In genomic region chr20:272718-273117, GRCh38 we compare ENCODE assay signal across 35 cellular contexts. TPM values are rescaled to one million over a fixed set of nuclear protein-coding genes. Genes with fewer than 3 reads are reported as not detected.
"Had no signal": no experiment of that assay in that cellular context is flagged by ENCODE, and none has a peak within 500 bp of the region (broad histone marks: within the 10 kb centered on the region; RNA-seq: fewer than 3 reads in every experiment).

No MANE protein-coding gene starts in this region.

- H3K27ac Mint-ChIP-seq: activated CD4-positive, alpha-beta T cell treated with anti-CD3 and anti-CD28 coated beads, Interleukin-2, amount 10 ng/mL, durations not matched to agents 7 days and 5 days; activated CD8-positive, alpha-beta T cell treated with anti-CD3 and anti-CD28 coated beads for 36 hours; activated naive CD8-positive, alpha-beta T cell; immature natural killer cell; nephron; T-cell; T-helper 2 cell treated with Interferon-gamma antibody and Interleukin-4, amounts not matched to agents 5 μg/mL and 100 μg/mL, for 36 hours had no signal

- H3K36me3 ChIP-seq: adrenal gland, pancreas had no signal

- H3K79me2 ChIP-seq: hepatocyte had no signal

- H2AFZ ChIP-seq: hepatocyte had no signal

- ATAC-seq: activated CD4-positive, CD25-positive, alpha-beta regulatory T cell treated with anti-CD3 and anti-CD28 coated beads, Interleukin-2, amount 50 U/mL, for 24 hours; activated CD8-positive, alpha-beta T cell treated with anti-CD3 and anti-CD28 coated beads for 36 hours; esophagus mucosa; left ventricle myocardium superior; pancreas; psoas muscle; right cardiac atrium; T-cell had no signal

- H3K9me3 ChIP-seq: adrenal gland, ascending aorta, neutrophil, pancreas, psoas muscle, stomach, suprapubic skin, tibial nerve had no signal

- H3K4me2 ChIP-seq: hepatocyte had no signal

- DNase-seq: activated CD4-positive, alpha-beta T cell treated with anti-CD3 and anti-CD28 coated beads, Interleukin-2, amount 10 ng/mL, durations not matched to agents 7 days and 5 days; activated CD8-positive, alpha-beta T cell treated with anti-CD3 and anti-CD28 coated beads for 36 hours; activated gamma-delta T cell treated with Interleukin-2 at 50 U/mL for 16 hours; activated T-cell treated with anti-CD3 and anti-CD28 coated beads, Interleukin-2, amount 50 U/mL, for 1 hour; adrenal gland; brain microvascular endothelial cell; caudate nucleus; dermis blood vessel endothelial cell; effector CD8-positive, alpha-beta T cell; glutamatergic neuron; immature natural killer cell; kidney glomerular epithelial cell; left ventricle myocardium superior; mammary epithelial cell; midbrain; pancreas; psoas muscle; right cardiac atrium; stimulated activated CD4-positive, alpha-beta T cell treated with anti-CD3 and anti-CD28 coated beads, Interleukin-1b, Interleukin-23, amount 100 ng/mL, for 48 hours; stomach; T-cell had no signal

- FAIRE-seq: frontal cortex, pancreas had no signal

- H3K27me3 ChIP-seq: adrenal gland, ascending aorta, brain microvascular endothelial cell, hepatocyte, neutrophil, pancreas, stomach, suprapubic skin, tibial nerve had no signal

- H3K4me1 ChIP-seq: adrenal gland, ascending aorta, pancreas, psoas muscle, stomach, suprapubic skin, tibial nerve had no signal

- H3K4me3 ChIP-seq: adrenal gland, ascending aorta, hepatocyte, pancreas, psoas muscle, skin epidermis, stomach, suprapubic skin, tibial nerve had no signal

- H3K27ac ChIP-seq: adrenal gland, ascending aorta, brain microvascular endothelial cell, hepatocyte, neutrophil, pancreas, psoas muscle, skin epidermis, stomach, suprapubic skin, tibial nerve, VCaP had no signal

- H3K9me3 Mint-ChIP-seq: activated CD4-positive, alpha-beta T cell treated with anti-CD3 and anti-CD28 coated beads, Interleukin-2, amount 10 ng/mL, durations not matched to agents 7 days and 5 days; activated CD8-positive, alpha-beta T cell treated with anti-CD3 and anti-CD28 coated beads for 36 hours; immature natural killer cell; nephron; T-cell; T-helper 2 cell treated with Interferon-gamma antibody and Interleukin-4, amounts not matched to agents 5 μg/mL and 100 μg/mL, for 36 hours had no signal

RNA-seq across cellular contexts. Expression of gene DEFB132, which starts 15.2 kb away (rescaled TPM):
- total RNA-seq: activated CD4-positive, alpha-beta T cell treated with anti-CD3 and anti-CD28 coated beads, Interleukin-2, amount 10 ng/mL, durations not matched to agents 7 days and 5 days; activated CD8-positive, alpha-beta T cell treated with anti-CD3 and anti-CD28 coated beads for 36 hours; adrenal gland; dermis blood vessel endothelial cell; esophagus mucosa; frontal cortex; hepatocyte; left ventricle myocardium superior; mammary epithelial cell; pancreas; psoas muscle; right cardiac atrium; stomach; T-cell; urinary bladder had no signal
- polyA plus RNA-seq: hepatocyte, immature natural killer cell, mammary epithelial cell, psoas muscle, right cardiac atrium, stomach had no signal

RNA-seq across cellular contexts. Expression of gene DEFB129, which starts 45.7 kb away (rescaled TPM):
- total RNA-seq: activated CD4-positive, alpha-beta T cell treated with anti-CD3 and anti-CD28 coated beads, Interleukin-2, amount 10 ng/mL, durations not matched to agents 7 days and 5 days; activated CD8-positive, alpha-beta T cell treated with anti-CD3 and anti-CD28 coated beads for 36 hours; adrenal gland; ascending aorta; dermis blood vessel endothelial cell; esophagus mucosa; frontal cortex; hepatocyte; left ventricle myocardium superior; mammary epithelial cell; pancreas; psoas muscle; right cardiac atrium; stomach; suprapubic skin; T-cell; tibial nerve; urinary bladder had no signal
- polyA plus RNA-seq: adrenal gland, hepatocyte, immature natural killer cell, mammary epithelial cell, pancreas, psoas muscle, right cardiac atrium, stomach, urinary bladder had no signal
